20 cellular contexts compared by ENCODE assay signal in genomic region chr1:207018707-207019106, GRCh38. TPM values are rescaled to one million over a fixed set of nuclear protein-coding genes. Genes with fewer than 3 reads are reported as not detected.
"Had no signal": no experiment of that assay in that cellular context is flagged by ENCODE, and none has a peak within 500 bp of the region (broad histone marks: within the 10 kb centered on the region; RNA-seq: fewer than 3 reads in every experiment).

No MANE protein-coding gene starts in this region.

- DNase-seq: activated CD4-positive, alpha-beta memory T cell treated with anti-CD3 and anti-CD28 coated beads, Interleukin-2, amount 10 ng/mL, durations not matched to agents 7 days and 5 days; activated CD4-positive, alpha-beta T cell treated with anti-CD3 and anti-CD28 coated beads for 4 hours; activated effector memory CD4-positive, alpha-beta T cell treated with Interleukin-2 at 50 U/mL for 16 hours; activated T-cell treated with anti-CD3 and anti-CD28 coated beads, Interleukin-2, amount 50 U/mL, for 4 hours; brain microvascular endothelial cell; cerebellar nuclear complex; dermis blood vessel endothelial cell; kidney glomerular epithelial cell; left ventricle myocardium superior; mesendoderm; SK-N-SH; stimulated activated CD4-positive, alpha-beta T cell treated with anti-CD3 and anti-CD28 coated beads, Interleukin-15, amount 100 ng/mL, for 24 hours; stimulated activated CD4-positive, alpha-beta T cell treated with anti-CD3 and anti-CD28 coated beads, Interleukin-4, amount 100 ng/mL, for 1 hour; stimulated activated naive CD4-positive, alpha-beta T cell treated with Interleukin-2 at 50 U/mL for 16 hours; T-helper 1 cell; T1000; trophoblast cell had no signal

- H3K27ac Mint-ChIP-seq: activated CD4-positive, alpha-beta memory T cell treated with anti-CD3 and anti-CD28 coated beads, Interleukin-2, amount 10 ng/mL, durations not matched to agents 7 days and 5 days; activated naive CD4-positive, alpha-beta T cell treated with anti-CD3 and anti-CD28 coated beads, Interleukin-2, amount 50 U/mL, for 72 hours; nephron had no signal

- H3K27ac ChIP-seq: brain microvascular endothelial cell had no signal

- H3K9me3 ChIP-seq: SK-N-SH had no signal

- H3K9ac ChIP-seq: SK-N-SH had no signal

- H3K4me1 Mint-ChIP-seq: nephron had no signal

- H3K9me3 Mint-ChIP-seq: activated CD4-positive, alpha-beta memory T cell treated with anti-CD3 and anti-CD28 coated beads, Interleukin-2, amount 10 ng/mL, durations not matched to agents 7 days and 5 days; activated naive CD4-positive, alpha-beta T cell treated with anti-CD3 and anti-CD28 coated beads, Interleukin-2, amount 50 U/mL, for 72 hours; activated T-cell treated with anti-CD3 and anti-CD28 coated beads, Interleukin-2, amount 50 U/mL, for 4 hours; nephron had no signal

- H3K4me2 ChIP-seq: SK-N-SH had no signal

- H3K36me3 Mint-ChIP-seq: activated naive CD4-positive, alpha-beta T cell treated with anti-CD3 and anti-CD28 coated beads, Interleukin-2, amount 50 U/mL, for 72 hours had no signal

- H3K4me3 Mint-ChIP-seq: activated CD4-positive, alpha-beta memory T cell treated with anti-CD3 and anti-CD28 coated beads, Interleukin-2, amount 10 ng/mL, durations not matched to agents 7 days and 5 days; activated T-cell treated with anti-CD3 and anti-CD28 coated beads, Interleukin-2, amount 50 U/mL, for 4 hours; nephron had no signal

- H3K27me3 ChIP-seq: brain microvascular endothelial cell had no signal

- ATAC-seq: activated naive CD4-positive, alpha-beta T cell treated with anti-CD3 and anti-CD28 coated beads, Interleukin-2, amount 50 U/mL, for 72 hours; activated T-cell treated with anti-CD3 and anti-CD28 coated beads, Interleukin-2, amount 50 U/mL, for 4 hours had no signal

- H3K9me2 ChIP-seq: SK-N-SH had no signal

- H3K36me3 ChIP-seq: brain microvascular endothelial cell had no signal

RNA-seq across cellular contexts. Expression of gene C1orf116, which starts 13.8 kb away (rescaled TPM):
- total RNA-seq: fibroblast of villous mesenchyme had no signal

RNA-seq across cellular contexts. Expression of gene FCAMR, which starts 48.4 kb away (rescaled TPM):
- total RNA-seq: activated CD4-positive, alpha-beta memory T cell treated with anti-CD3 and anti-CD28 coated beads, Interleukin-2, amount 10 ng/mL, durations not matched to agents 7 days and 5 days; activated naive CD4-positive, alpha-beta T cell treated with anti-CD3 and anti-CD28 coated beads, Interleukin-2, amount 50 U/mL, for 72 hours; activated T-cell treated with anti-CD3 and anti-CD28 coated beads, Interleukin-2, amount 50 U/mL, for 4 hours; dermis blood vessel endothelial cell; fibroblast of villous mesenchyme; left ventricle myocardium superior had no signal
- polyA plus RNA-seq: SK-N-SH had no signal
